In the genomic region with DNA sequence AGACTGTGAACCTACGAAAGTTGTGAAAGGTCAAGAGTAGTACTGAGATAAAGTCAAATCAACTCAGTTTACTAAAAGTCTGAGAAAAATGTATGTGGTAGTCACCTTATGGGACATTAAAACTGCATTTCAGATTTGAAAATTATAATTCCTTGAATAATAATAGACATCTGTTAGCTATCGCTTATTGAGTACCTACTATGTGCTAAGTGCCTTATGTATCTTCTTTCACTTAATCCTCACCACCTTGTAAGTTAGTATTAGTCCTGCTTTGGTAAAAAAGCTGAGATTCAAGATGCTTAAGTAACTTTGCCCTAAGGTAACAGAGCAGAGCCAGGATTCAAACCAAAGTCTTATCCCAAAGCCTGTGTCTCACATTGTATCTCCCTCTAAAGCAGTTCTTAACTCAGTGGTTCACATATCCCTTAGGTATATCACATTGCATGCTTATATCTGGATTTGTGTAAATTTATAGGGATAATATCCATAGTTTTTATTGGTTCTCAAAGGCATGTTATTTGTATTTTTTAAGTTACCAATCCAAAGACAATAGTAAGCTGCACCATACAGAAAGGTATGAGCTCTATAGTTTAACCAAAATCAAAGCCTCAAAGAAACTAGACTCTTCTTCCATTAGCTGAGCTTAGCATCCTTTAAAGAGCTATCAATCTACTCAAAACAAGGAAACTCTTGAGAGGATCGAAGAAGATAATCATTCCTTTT, we compare ENCODE assay signal across 1 cellular context.
TF ChIP-seq lines count a peak whose summit lies in the region.

No MANE protein-coding gene starts in this region.

TF ChIP-seq in HCT116, 20 proteins besides CTCF, POLR2A, EP300 and RAD21 (continued from another document):
- TF ChIP-seq MAX (IDR thresholded peaks at IDR 0.05) (no peak), CEBPB (IDR thresholded peaks at IDR 0.05; ENCODE audit: low read depth) (no peak), FOSL1 (IDR thresholded peaks at IDR 0.05; ENCODE audit: low read depth) (no peak), ZNF274 (IDR thresholded peaks at IDR 0.05; ENCODE audit: low read depth, low read length) (no peak), ATF3 (IDR thresholded peaks at IDR 0.05) (no peak), POLR2AphosphoS5 (IDR thresholded peaks at IDR 0.05; ENCODE audit: low read depth, low read length) (no peak), EZH2phosphoT487 (IDR thresholded peaks at IDR 0.05; ENCODE audit: borderline replicate concordance) (no peak), EGR1 (IDR thresholded peaks at IDR 0.05; ENCODE audit: low read depth) (no peak)
- TF ChIP-seq, protein P1, sequence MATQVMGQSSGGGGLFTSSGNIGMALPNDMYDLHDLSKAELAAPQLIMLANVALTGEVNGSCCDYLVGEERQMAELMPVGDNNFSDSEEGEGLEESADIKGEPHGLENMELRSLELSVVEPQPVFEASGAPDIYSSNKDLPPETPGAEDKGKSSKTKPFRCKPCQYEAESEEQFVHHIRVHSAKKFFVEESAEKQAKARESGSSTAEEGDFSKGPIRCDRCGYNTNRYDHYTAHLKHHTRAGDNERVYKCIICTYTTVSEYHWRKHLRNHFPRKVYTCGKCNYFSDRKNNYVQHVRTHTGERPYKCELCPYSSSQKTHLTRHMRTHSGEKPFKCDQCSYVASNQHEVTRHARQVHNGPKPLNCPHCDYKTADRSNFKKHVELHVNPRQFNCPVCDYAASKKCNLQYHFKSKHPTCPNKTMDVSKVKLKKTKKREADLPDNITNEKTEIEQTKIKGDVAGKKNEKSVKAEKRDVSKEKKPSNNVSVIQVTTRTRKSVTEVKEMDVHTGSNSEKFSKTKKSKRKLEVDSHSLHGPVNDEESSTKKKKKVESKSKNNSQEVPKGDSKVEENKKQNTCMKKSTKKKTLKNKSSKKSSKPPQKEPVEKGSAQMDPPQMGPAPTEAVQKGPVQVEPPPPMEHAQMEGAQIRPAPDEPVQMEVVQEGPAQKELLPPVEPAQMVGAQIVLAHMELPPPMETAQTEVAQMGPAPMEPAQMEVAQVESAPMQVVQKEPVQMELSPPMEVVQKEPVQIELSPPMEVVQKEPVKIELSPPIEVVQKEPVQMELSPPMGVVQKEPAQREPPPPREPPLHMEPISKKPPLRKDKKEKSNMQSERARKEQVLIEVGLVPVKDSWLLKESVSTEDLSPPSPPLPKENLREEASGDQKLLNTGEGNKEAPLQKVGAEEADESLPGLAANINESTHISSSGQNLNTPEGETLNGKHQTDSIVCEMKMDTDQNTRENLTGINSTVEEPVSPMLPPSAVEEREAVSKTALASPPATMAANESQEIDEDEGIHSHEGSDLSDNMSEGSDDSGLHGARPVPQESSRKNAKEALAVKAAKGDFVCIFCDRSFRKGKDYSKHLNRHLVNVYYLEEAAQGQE (IDR thresholded peaks at IDR 0.05; ENCODE audit: low read depth), result no peak
